ENCODE assay signal across 12 cellular contexts in genomic region chr19:49430678-49431329, GRCh38. TPM values are rescaled to one million over a fixed set of nuclear protein-coding genes. Genes with fewer than 3 reads are reported as not detected.
DNase-seq lines count a peak whose midpoint lies in the region; FAIRE-seq and TF ChIP-seq lines count a peak whose summit lies in the region.
"Had no signal": no experiment of that assay in that cellular context is flagged by ENCODE, and none has a peak within 500 bp of the region (broad histone marks: within the 10 kb centered on the region; RNA-seq: fewer than 3 reads in every experiment).

No MANE protein-coding gene starts in this region.

- H3K27me3 Mint-ChIP-seq in endodermal cell (ENCODE audit: insufficient read depth), result peaks cover 98% of the 10 kb centered on the region

- H3K4me3 Mint-ChIP-seq in endodermal cell, result no peak overlapping the region

- 77 to 80% methylated on average over 17 to 28 of the region's 28 CpGs for WGBS in endodermal cell (ENCODE audit: insufficient coverage in 1 of 2, insufficient read length in 1 of 2), 2 experiments
- WGBS in lower leg skin, 2 donors, result 72% methylated on average over 28 of the region's 28 CpGs

- H3K4me1 ChIP-seq in cardiac muscle cell (ENCODE audit: low read depth) (peaks cover 5% of the 10 kb centered on the region), left ventricle myocardium inferior (peaks cover 18% of the 10 kb centered on the region), endodermal cell (ENCODE audit: control insufficient read depth, insufficient read depth, low read length) (no peaks in the 10 kb centered on the region)

- FAIRE-seq in urothelium cell line (lab: Jason Lieb, UNC), result peak; percentile 86

- no peak overlapping the region for H3K27ac ChIP-seq in cardiac muscle cell
- H3K27ac ChIP-seq in left ventricle myocardium inferior (replicated peaks), result no peak overlapping the region
- H3K27ac ChIP-seq in endodermal cell (ENCODE audit: low read depth, low read length), result no peak overlapping the region
- H3K27ac ChIP-seq: transverse colon had no signal

- TF ChIP-seq POLR2A in NB4 (IDR thresholded peaks at IDR 0.05; ENCODE audit: extremely low read depth, insufficient read length) (no peak), lower leg skin (IDR thresholded peaks at IDR 0.05) (no peak)

- intact Hi-C loops in left ventricle myocardium inferior (cut with micrococcal nuclease) (no loop called here), lower leg skin (cut with DNase I; ENCODE audit: low total_unique reads) (no loop called here)

- DNase-seq in cardiac muscle cell (ENCODE audit: low read depth in 1 of 2, low spot score in 1 of 2), result no peak
- DNase-seq in left ventricle myocardium inferior, result no peak
- DNase-seq in NB4 (ENCODE audit: low read depth), result peak; percentile 69
- no peak for DNase-seq in endodermal cell
- DNase-seq in urothelium cell line (ENCODE audit: low spot score), result no peak
- DNase-seq in NCI-H187 (lab: John Stamatoyannopoulos, UW), result no peak
- DNase-seq in lower leg skin (ENCODE audit: low spot score in 2 of 2), result no peak
- no peak for DNase-seq in NCI-H2107 treated with DMSO at 0.1 percent for 48 hours (lab: John Stamatoyannopoulos, UW; ENCODE audit: unreplicated experiment)
- DNase-seq: cortex of kidney, islet precursor cell, transverse colon had no signal

- peaks cover 4% of the 10 kb centered on the region for H3K36me3 Mint-ChIP-seq in endodermal cell (ENCODE audit: low read depth)

- H3K4me3 ChIP-seq in cardiac muscle cell (no peak overlapping the region), left ventricle myocardium inferior (no peak overlapping the region), NB4 (ENCODE audit: low read depth, low read length) (no peak overlapping the region), endodermal cell (ENCODE audit: low read length) (no peak overlapping the region), lower leg skin (ENCODE audit: low read depth, poor library complexity, severe bottlenecking) (no peak overlapping the region)
- H3K4me3 ChIP-seq: transverse colon had no signal

- H3K36me3 ChIP-seq in cardiac muscle cell (no peaks in the 10 kb centered on the region), left ventricle myocardium inferior (no peaks in the 10 kb centered on the region), endodermal cell (ENCODE audit: control insufficient read depth, insufficient read depth, low read length) (no peaks in the 10 kb centered on the region)
- H3K36me3 ChIP-seq: transverse colon had no signal

- H3K4me1 Mint-ChIP-seq in endodermal cell, result peaks cover 12% of the 10 kb centered on the region

- no peaks in the 10 kb centered on the region for H3K9me3 ChIP-seq in cardiac muscle cell (ENCODE audit: low read depth)
- H3K9me3 ChIP-seq in left ventricle myocardium inferior (replicated peaks), result no peaks in the 10 kb centered on the region
- H3K9me3 ChIP-seq in endodermal cell (ENCODE audit: control insufficient read depth, low read length), result no peaks in the 10 kb centered on the region
- H3K9me3 ChIP-seq: transverse colon had no signal

- H3K9me3 Mint-ChIP-seq in endodermal cell, result peaks cover 17% of the 10 kb centered on the region

- no peak overlapping the region for H3K9ac ChIP-seq in endodermal cell (ENCODE audit: extremely low read depth, low read length, poor library complexity, severe bottlenecking)

- no peak overlapping the region for H3K27ac Mint-ChIP-seq in endodermal cell

- TF ChIP-seq CTCF in cardiac muscle cell (IDR thresholded peaks at IDR 0.05; ENCODE audit: low read depth, low read length) (peak; percentile 25), left ventricle myocardium inferior (IDR thresholded peaks at IDR 0.05; ENCODE audit: borderline replicate concordance) (no peak), NB4 (IDR thresholded peaks at IDR 0.05; ENCODE audit: low read depth, low read length) (peak; percentile 57), endodermal cell (conservative IDR thresholded peaks at IDR 0.05) (peak; percentile 59), lower leg skin (IDR thresholded peaks at IDR 0.05) (no peak)

- H3K27me3 ChIP-seq in cardiac muscle cell, result peaks cover 61% of the 10 kb centered on the region
- peaks cover 100% of the 10 kb centered on the region for H3K27me3 ChIP-seq in left ventricle myocardium inferior (ENCODE audit: low read depth)
- H3K27me3 ChIP-seq in endodermal cell (ENCODE audit: control insufficient read depth, insufficient read depth, low read length, poor library complexity, severe bottlenecking), result peaks cover 100% of the 10 kb centered on the region

RNA-seq across cellular contexts. Expression of gene GFY, which starts 5.6 kb away (rescaled TPM):
- total RNA-seq in cardiac muscle cell (1.8 and 2.0 TPM in 2 replicates), left ventricle myocardium inferior (0.14 TPM), endodermal cell (under 1 TPM in 1 of 2 donors, not detected in 1; 0.18 TPM), lower leg skin (not detected)
- polyA plus RNA-seq in cardiac muscle cell, result 5.0 and 8.4 TPM in 2 replicates
- 0.53 TPM for polyA plus RNA-seq in endodermal cell (2013, experiment 1 of 2)
- 0.41 TPM for polyA plus RNA-seq in endodermal cell (2013, experiment 2 of 2)
- total RNA-seq: NCI-H460, transverse colon had no signal

RNA-seq across cellular contexts. Expression of gene PTH2, which starts 7.6 kb away (rescaled TPM):
- total RNA-seq in cardiac muscle cell (2.8 and 6.2 TPM in 2 replicates), left ventricle myocardium inferior (not detected), endodermal cell (not detected), lower leg skin (not detected)
- polyA plus RNA-seq in cardiac muscle cell, result 10.0 and 15.8 TPM in 2 replicates
- 0.64 TPM for polyA plus RNA-seq in endodermal cell (2013, experiment 1 of 2)
- 0.79 TPM for polyA plus RNA-seq in endodermal cell (2013, experiment 2 of 2)
- total RNA-seq: NCI-H460, transverse colon had no signal

RNA-seq across cellular contexts. Expression of gene SLC17A7, which starts 10.5 kb away (rescaled TPM):
- total RNA-seq in cardiac muscle cell (1.6 and 2.2 TPM in 2 replicates), left ventricle myocardium inferior (0.99 TPM), endodermal cell (under 1 TPM; 0.22 to 0.33 TPM), lower leg skin (1 to 10 TPM in 2 of 4 donors, under 1 TPM in 2; 0.38 to 1.4 (median 0.97) TPM)
- polyA plus RNA-seq in cardiac muscle cell, result 0.77 and 1.2 TPM in 2 replicates
- 1.00 TPM for polyA plus RNA-seq in endodermal cell (2013, experiment 1 of 2)
- 1.1 TPM for polyA plus RNA-seq in endodermal cell (2013, experiment 2 of 2)
- total RNA-seq: NCI-H460 had no signal

RNA-seq across cellular contexts. Expression of gene PIH1D1, which starts 20.8 kb away (rescaled TPM):
- total RNA-seq in cardiac muscle cell, result 145 and 200 TPM in 2 replicates
- polyA plus RNA-seq in cardiac muscle cell, result 139 and 156 TPM in 2 replicates
- 24.7 TPM for total RNA-seq in left ventricle myocardium inferior
- total RNA-seq in endodermal cell, result 100 to 1,000 TPM; 128 to 133 TPM
- polyA plus RNA-seq in endodermal cell (2013, experiment 1 of 2), result 100 TPM
- polyA plus RNA-seq in endodermal cell (2013, experiment 2 of 2), result 90.8 TPM
- 100 to 1,000 TPM in 3 of 4 donors, 10 to 100 TPM in 1; 79.6 to 144 (median 118) TPM for total RNA-seq in lower leg skin

RNA-seq across cellular contexts. Expression of gene ALDH16A1, which starts 22.2 kb away (rescaled TPM):
- total RNA-seq in cardiac muscle cell, result 46.4 and 54.3 TPM in 2 replicates
- polyA plus RNA-seq in cardiac muscle cell, result 24.1 and 37.3 TPM in 2 replicates
- 9.6 TPM for total RNA-seq in left ventricle myocardium inferior
- total RNA-seq in endodermal cell, result 10 to 100 TPM; 52.8 to 57.1 TPM
- 27.4 TPM for polyA plus RNA-seq in endodermal cell (2013, experiment 1 of 2)
- polyA plus RNA-seq in endodermal cell (2013, experiment 2 of 2), result 32.6 TPM
- total RNA-seq in lower leg skin, result 10 to 100 TPM; 26.6 to 47.2 (median 42.6) TPM

Comparison
In these comparisons a context has a peak if more than half of its experiments do, and no peak if none do; other contexts are left out.
1. CTCF ChIP-seq: peak in cardiac muscle cell (single experiment), NB4 (single experiment) and endodermal cell (single experiment); none in left ventricle myocardium inferior (single experiment) and lower leg skin (0 of 3).